In genomic region chr10:70722820-70723424, GRCh38 we compare ENCODE assay signal across 17 cellular contexts. TPM values are rescaled to one million over a fixed set of nuclear protein-coding genes. Genes with fewer than 3 reads are reported as not detected.
A peak's percentile ranks its signal among the peaks of the same experiment; 100 is the strongest.
DNase-seq lines count a peak whose midpoint lies in the region; ATAC-seq and TF ChIP-seq lines count a peak whose summit lies in the region.
"Had no signal": no experiment of that assay in that cellular context is flagged by ENCODE, and none has a peak within 500 bp of the region (broad histone marks: within the 10 kb centered on the region; RNA-seq: fewer than 3 reads in every experiment).

No MANE protein-coding gene starts in this region.

- peaks cover 0 to 1% of the 10 kb centered on the region in 2 donors for H3K4me1 Mint-ChIP-seq in effector memory CD8-positive, alpha-beta T cell (ENCODE audit: low read depth in 2 of 2)
- no peaks in the 10 kb centered on the region for H3K4me1 Mint-ChIP-seq in activated CD4-positive, alpha-beta memory T cell treated with anti-CD3 and anti-CD28 coated beads, Interleukin-2, amount 10 ng/mL, durations not matched to agents 7 days and 5 days
- H3K4me1 Mint-ChIP-seq: activated CD4-positive, alpha-beta T cell treated with anti-CD3 and anti-CD28 coated beads, Interleukin-2, amount 10 ng/mL, durations not matched to agents 24 days and 14 days; activated T-helper 17 cell treated with anti-CD3 and anti-CD28 coated beads, Interleukin-2, amount 50 U/mL, for 72 hours had no signal

- no peak overlapping the region for H3K27ac ChIP-seq in foreskin keratinocyte
- H3K27ac ChIP-seq: psoas muscle had no signal

- peak overlapping the region in 1 of 2 donors; percentile 5 for H3K27ac Mint-ChIP-seq in effector memory CD8-positive, alpha-beta T cell
- H3K27ac Mint-ChIP-seq in activated CD4-positive, alpha-beta memory T cell treated with anti-CD3 and anti-CD28 coated beads, Interleukin-2, amount 10 ng/mL, durations not matched to agents 7 days and 5 days = no peak overlapping the region
- H3K27ac Mint-ChIP-seq: activated CD4-positive, alpha-beta T cell treated with anti-CD3 and anti-CD28 coated beads, Interleukin-2, amount 10 ng/mL, durations not matched to agents 24 days and 14 days; activated T-helper 17 cell treated with anti-CD3 and anti-CD28 coated beads, Interleukin-2, amount 50 U/mL, for 72 hours; T-helper 1 cell treated with Interleukin-12 subunit alpha and Interleukin-12 subunit beta and Interleukin-4 antibody, amounts not matched to agents 30 μg/mL and 1 μg/mL, for 36 hours had no signal

- no peaks in the 10 kb centered on the region for H3K36me3 Mint-ChIP-seq in effector memory CD8-positive, alpha-beta T cell (ENCODE audit: insufficient read depth)
- no peaks in the 10 kb centered on the region for H3K36me3 Mint-ChIP-seq in activated CD4-positive, alpha-beta memory T cell treated with anti-CD3 and anti-CD28 coated beads, Interleukin-2, amount 10 ng/mL, durations not matched to agents 7 days and 5 days (ENCODE audit: low read depth)

- no peaks in the 10 kb centered on the region for H3K9me3 Mint-ChIP-seq in effector memory CD8-positive, alpha-beta T cell
- no peaks in the 10 kb centered on the region for H3K9me3 Mint-ChIP-seq in activated CD4-positive, alpha-beta memory T cell treated with anti-CD3 and anti-CD28 coated beads, Interleukin-2, amount 10 ng/mL, durations not matched to agents 7 days and 5 days
- H3K9me3 Mint-ChIP-seq: activated CD4-positive, alpha-beta T cell treated with anti-CD3 and anti-CD28 coated beads, Interleukin-2, amount 10 ng/mL, durations not matched to agents 24 days and 14 days; activated T-helper 17 cell treated with anti-CD3 and anti-CD28 coated beads, Interleukin-2, amount 50 U/mL, for 72 hours; T-helper 1 cell treated with Interleukin-12 subunit alpha and Interleukin-12 subunit beta and Interleukin-4 antibody, amounts not matched to agents 30 μg/mL and 1 μg/mL, for 36 hours had no signal

- DNase-seq in AG08395 (ENCODE audit: low spot score) (peak; percentile 63), HPDE6-E6E7 (ENCODE audit: extremely low spot score) (peak; percentile 25), amniotic epithelial cell (ENCODE audit: low read depth) (peak; percentile 71), foreskin keratinocyte (peak; percentile 25 to 63), NCI-H1436 treated with DMSO at 0.1 percent for 48 hours (lab: John Stamatoyannopoulos, UW) (no peak)
- DNase-seq in stimulated activated CD4-positive, alpha-beta T cell treated with anti-CD3 and anti-CD28 coated beads, Interleukin-15, amount 100 ng/mL, for 24 hours = no peak
- DNase-seq in effector memory CD8-positive, alpha-beta T cell = no peak
- no peak for DNase-seq in activated CD4-positive, alpha-beta memory T cell treated with anti-CD3 and anti-CD28 coated beads, Interleukin-2, amount 10 ng/mL, durations not matched to agents 7 days and 5 days
- DNase-seq: activated CD4-positive, alpha-beta T cell treated with anti-CD3 and anti-CD28 coated beads, Interleukin-2, amount 10 ng/mL, durations not matched to agents 24 days and 14 days; BE2C; NCI-H2171; psoas muscle; stimulated activated CD4-positive, alpha-beta T cell treated with anti-CD3 and anti-CD28 coated beads, Interleukin-2, amount 100 ng/mL, for 48 hours; stimulated activated naive CD4-positive, alpha-beta T cell had no signal

- ATAC-seq in foreskin keratinocyte = peak; percentile 52
- no peak for ATAC-seq in effector memory CD8-positive, alpha-beta T cell (replicated peaks)
- ATAC-seq: activated T-helper 17 cell treated with anti-CD3 and anti-CD28 coated beads, Interleukin-2, amount 50 U/mL, for 72 hours; psoas muscle had no signal

- H3K4me3 Mint-ChIP-seq in effector memory CD8-positive, alpha-beta T cell = no peak overlapping the region
- no peak overlapping the region for H3K4me3 Mint-ChIP-seq in activated CD4-positive, alpha-beta memory T cell treated with anti-CD3 and anti-CD28 coated beads, Interleukin-2, amount 10 ng/mL, durations not matched to agents 7 days and 5 days
- H3K4me3 Mint-ChIP-seq: activated CD4-positive, alpha-beta T cell treated with anti-CD3 and anti-CD28 coated beads, Interleukin-2, amount 10 ng/mL, durations not matched to agents 24 days and 14 days; activated T-helper 17 cell treated with anti-CD3 and anti-CD28 coated beads, Interleukin-2, amount 50 U/mL, for 72 hours; T-helper 1 cell treated with Interleukin-12 subunit alpha and Interleukin-12 subunit beta and Interleukin-4 antibody, amounts not matched to agents 30 μg/mL and 1 μg/mL, for 36 hours had no signal

- CTCF ChIA-PET in activated CD4-positive, alpha-beta memory T cell treated with anti-CD3 and anti-CD28 coated beads, Interleukin-2, amount 10 ng/mL, durations not matched to agents 7 days and 5 days (lab: Charles Lee) = interaction anchor here (0.6 kb wide), 1 partner anchor 147 kb away, joined by 3 read pairs; no protein-coding TSS in a partner anchor

- H3K27me3 ChIP-seq in foreskin keratinocyte = peaks cover 25% of the 10 kb centered on the region
- H3K27me3 ChIP-seq: BE2C had no signal

- H3K27me3 Mint-ChIP-seq in effector memory CD8-positive, alpha-beta T cell = peaks cover 0 to 10% of the 10 kb centered on the region in 2 donors
- no peaks in the 10 kb centered on the region for H3K27me3 Mint-ChIP-seq in activated CD4-positive, alpha-beta memory T cell treated with anti-CD3 and anti-CD28 coated beads, Interleukin-2, amount 10 ng/mL, durations not matched to agents 7 days and 5 days
- H3K27me3 Mint-ChIP-seq: activated T-helper 17 cell treated with anti-CD3 and anti-CD28 coated beads, Interleukin-2, amount 50 U/mL, for 72 hours had no signal

- no peaks in the 10 kb centered on the region for H3K4me1 ChIP-seq in foreskin keratinocyte
- H3K4me1 ChIP-seq: BE2C, psoas muscle had no signal

- POLR2A ChIA-PET in activated CD4-positive, alpha-beta memory T cell treated with anti-CD3 and anti-CD28 coated beads, Interleukin-2, amount 10 ng/mL, durations not matched to agents 7 days and 5 days (lab: Charles Lee) = no interaction called here

- TF ChIP-seq CTCF in foreskin keratinocyte (conservative IDR thresholded peaks at IDR 0.05) = no peak

RNA-seq across cellular contexts. Expression of gene ADAMTS14, which starts 50.6 kb away (rescaled TPM):
- 0.10 TPM in 1 of 2 replicates, not detected in the other for total RNA-seq in foreskin keratinocyte
- 0.09 TPM in 1 of 2 replicates, not detected in the other for polyA plus RNA-seq in foreskin keratinocyte
- total RNA-seq in activated CD4-positive, alpha-beta memory T cell treated with anti-CD3 and anti-CD28 coated beads, Interleukin-2, amount 10 ng/mL, durations not matched to agents 7 days and 5 days = not detected
- total RNA-seq: endothelial cell of umbilical vein had no signal
- polyA plus RNA-seq: endothelial cell of umbilical vein had no signal

Comparison
In these comparisons a context has a peak if more than half of its experiments do, and no peak if none do; other contexts are left out.
1. DNase-seq: peak in AG08395 (single experiment), HPDE6-E6E7 (single experiment), amniotic epithelial cell (single experiment) and foreskin keratinocyte (2 of 2); none in stimulated activated CD4-positive, alpha-beta T cell treated with anti-CD3 and anti-CD28 coated beads, Interleukin-15, amount 100 ng/mL, for 24 hours (single experiment), effector memory CD8-positive, alpha-beta T cell (0 of 3), NCI-H1436 treated with DMSO at 0.1 percent for 48 hours (single experiment) and activated CD4-positive, alpha-beta memory T cell treated with anti-CD3 and anti-CD28 coated beads, Interleukin-2, amount 10 ng/mL, durations not matched to agents 7 days and 5 days (single experiment).